In genomic region chr3:112086857-112087524, GRCh38 we compare ENCODE assay signal across 8 cellular contexts. TPM values are rescaled to one million over a fixed set of nuclear protein-coding genes. Genes with fewer than 3 reads are reported as not detected.
A peak's percentile ranks its signal among the peaks of the same experiment; 100 is the strongest.
DNase-seq lines count a peak whose midpoint lies in the region; ATAC-seq and TF ChIP-seq lines count a peak whose summit lies in the region.

No MANE protein-coding gene starts in this region.

- no peak for DNase-seq in activated naive CD4-positive, alpha-beta T cell treated with anti-CD3 and anti-CD28 coated beads, Interleukin-2, amount 10 ng/mL, durations not matched to agents 7 days and 5 days
- DNase-seq in activated naive CD4-positive, alpha-beta T cell treated with Interleukin-2 at 50 U/mL for 16 hours, result no peak
- DNase-seq in ascending aorta (ENCODE audit: low spot score in 2 of 2), result no peak
- DNase-seq in kidney glomerular epithelial cell (lab: John Stamatoyannopoulos, UW), result peak; percentile 46
- DNase-seq in DMS79 treated with DMSO at 0.1 percent for 48 hours (lab: John Stamatoyannopoulos, UW), result no peak
- no peak for DNase-seq in GM13977 (ENCODE audit: low spot score)

- H3K4me1 Mint-ChIP-seq in activated naive CD4-positive, alpha-beta T cell treated with anti-CD3 and anti-CD28 coated beads, Interleukin-2, amount 10 ng/mL, durations not matched to agents 7 days and 5 days, result peaks cover 58% of the 10 kb centered on the region

- H3K4me3 Mint-ChIP-seq in activated naive CD4-positive, alpha-beta T cell treated with anti-CD3 and anti-CD28 coated beads, Interleukin-2, amount 10 ng/mL, durations not matched to agents 7 days and 5 days, result peak overlapping the region; percentile 69

- WGBS in thymus, result 38% methylated on average over 14 of the region's 14 CpGs

- intact Hi-C loops in ascending aorta (cut with DNase I), result loop anchor here (5.0 to 10.0 kb wide), 2 partner anchors 222 to 1125 kb away; partner anchors contain the start of gene BOC

- no peak for ATAC-seq in GM19395 (IDR thresholded peaks at IDR 0.05; ENCODE audit: unreplicated experiment)

- H3K9me3 Mint-ChIP-seq in activated naive CD4-positive, alpha-beta T cell treated with anti-CD3 and anti-CD28 coated beads, Interleukin-2, amount 10 ng/mL, durations not matched to agents 7 days and 5 days, result no peaks in the 10 kb centered on the region

- H3K27ac ChIP-seq in ascending aorta, result peak overlapping the region; percentile 60 to 74
- H3K27ac ChIP-seq in thymus (ENCODE audit: low read depth), result no peak overlapping the region

- H3K36me3 ChIP-seq in ascending aorta, result no peaks in the 10 kb centered on the region
- H3K36me3 ChIP-seq in thymus (ENCODE audit: control insufficient read depth, insufficient read depth), result no peaks in the 10 kb centered on the region

- H3K27ac Mint-ChIP-seq in activated naive CD4-positive, alpha-beta T cell treated with anti-CD3 and anti-CD28 coated beads, Interleukin-2, amount 10 ng/mL, durations not matched to agents 7 days and 5 days, result no peak overlapping the region

- TF ChIP-seq CTCF in ascending aorta (IDR thresholded peaks at IDR 0.05) (no peak), GM13977 (IDR thresholded peaks at IDR 0.05; ENCODE audit: extremely low read depth, insufficient read depth, missing control alignments) (no peak)

- H3K9me3 ChIP-seq in ascending aorta (no peaks in the 10 kb centered on the region), thymus (ENCODE audit: control insufficient read depth) (no peaks in the 10 kb centered on the region)

- in situ Hi-C loops in GM13977 (cut with MboI; ENCODE audit: low pct_unique_long_range_greater_than_20kb, low sequenced_read_pairs, unreplicated experiment), result no loop called here

- H3K27me3 Mint-ChIP-seq in activated naive CD4-positive, alpha-beta T cell treated with anti-CD3 and anti-CD28 coated beads, Interleukin-2, amount 10 ng/mL, durations not matched to agents 7 days and 5 days, result peaks cover 22% of the 10 kb centered on the region

- H3K27me3 ChIP-seq in ascending aorta (no peaks in the 10 kb centered on the region), thymus (ENCODE audit: control insufficient read depth, insufficient read depth) (no peaks in the 10 kb centered on the region)

- H3K4me3 ChIP-seq in ascending aorta, result peak overlapping the region; percentile 74 to 88
- H3K4me3 ChIP-seq in thymus (ENCODE audit: low read length), result peak overlapping the region; percentile 87

- H3K4me1 ChIP-seq in ascending aorta (peaks cover 0 to 15% of the 10 kb centered on the region in 2 donors), thymus (ENCODE audit: control insufficient read depth, insufficient read depth, low read length) (peaks cover 30% of the 10 kb centered on the region)

- no peaks in the 10 kb centered on the region for H3K36me3 Mint-ChIP-seq in activated naive CD4-positive, alpha-beta T cell treated with anti-CD3 and anti-CD28 coated beads, Interleukin-2, amount 10 ng/mL, durations not matched to agents 7 days and 5 days

- CTCF ChIA-PET in activated naive CD4-positive, alpha-beta T cell treated with anti-CD3 and anti-CD28 coated beads, Interleukin-2, amount 10 ng/mL, durations not matched to agents 7 days and 5 days (lab: Charles Lee), result interaction anchor here (0.5 to 2.3 kb wide), 2 partner anchors 14 to 24 kb away, joined by 3 to 5 read pairs; no protein-coding TSS in a partner anchor

RNA-seq across cellular contexts. Expression of gene C3orf52, which starts 0.8 kb away (rescaled TPM):
- 0.32 TPM for total RNA-seq in ascending aorta
- 5.8 TPM for polyA plus RNA-seq in thymus

RNA-seq across cellular contexts. Expression of gene GCSAM, which starts 46.1 kb away (rescaled TPM):
- not detected for total RNA-seq in ascending aorta
- polyA plus RNA-seq in thymus, result 18.0 TPM

RNA-seq across cellular contexts. Expression of gene TMPRSS7, which starts 52.5 kb away (rescaled TPM):
- not detected for total RNA-seq in ascending aorta
- polyA plus RNA-seq in thymus, result 0.05 TPM
